Comparison of ENCODE assay signal across 17 cellular contexts in the genomic region with DNA sequence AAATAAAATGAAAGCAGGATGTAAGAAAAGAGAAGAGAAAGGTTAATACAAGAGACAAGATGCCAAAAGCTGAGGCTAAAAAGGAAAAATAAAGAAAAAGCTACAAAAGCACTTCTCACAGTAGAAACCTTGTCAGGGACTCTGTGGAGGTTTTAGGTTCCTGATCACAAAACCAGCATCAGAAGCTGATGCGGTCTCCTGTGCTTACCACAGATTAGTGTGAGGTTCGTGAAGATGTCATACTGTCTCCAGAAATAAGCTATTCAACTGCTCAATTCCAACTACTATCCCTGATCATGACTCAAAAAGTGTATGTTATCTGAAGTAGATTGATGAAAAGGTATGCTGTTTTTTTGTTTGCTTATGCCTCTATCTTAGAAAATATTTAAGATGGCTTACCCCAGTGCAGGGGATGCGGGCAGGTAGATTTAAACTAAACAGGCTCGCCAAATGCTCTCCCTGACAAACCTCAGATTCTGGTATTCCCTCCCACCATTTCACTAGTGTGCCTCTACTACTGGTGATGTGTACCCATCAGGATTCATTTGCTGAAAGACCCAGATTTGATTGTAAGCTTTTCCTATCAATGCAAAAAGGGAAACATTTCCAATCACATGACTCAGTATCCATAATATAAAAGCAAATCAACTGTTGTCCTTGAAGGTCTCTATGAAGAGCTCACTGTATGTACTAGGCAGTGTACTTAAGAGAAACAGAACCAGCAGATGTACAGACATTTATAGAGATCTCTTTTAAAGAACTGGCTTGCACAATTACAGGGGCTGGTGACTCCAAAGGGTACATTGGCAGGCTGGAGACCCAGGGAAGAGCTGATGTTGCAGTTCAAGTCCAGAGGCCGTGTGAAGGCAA.
DNase-seq lines count a peak whose midpoint lies in the region; ATAC-seq, FAIRE-seq and TF ChIP-seq lines count a peak whose summit lies in the region.
"Had no signal": no experiment of that assay in that cellular context is flagged by ENCODE, and none has a peak within 500 bp of the region (broad histone marks: within the 10 kb centered on the region; RNA-seq: fewer than 3 reads in every experiment).

No MANE protein-coding gene starts in this region.

- CTCF ChIA-PET in K562 (lab: Yijun Ruan, JAX; ENCODE audit: low intra/inter-chr PET ratio): no interaction called here

- H3K4me3 ChIP-seq in K562: no peak overlapping the region
- H3K4me3 ChIP-seq: colonic mucosa, gastroesophageal sphincter, SK-N-MC had no signal

- TF ChIP-seq CTCF in K562 (IDR thresholded peaks at IDR 0.05 in 2 of 3, conservative IDR thresholded peaks at IDR 0.05 in 1 of 3; ENCODE audit: insufficient read depth in 2 of 3, low read depth in 1 of 3, low read length in 3 of 3) (no peak), GM20000 (IDR thresholded peaks at IDR 0.05; ENCODE audit: extremely low read depth, missing control alignments) (no peak)

- POLR2A ChIA-PET in K562 (lab: Yijun Ruan, JAX): no interaction called here

- no peak overlapping the region for H2AFZ ChIP-seq in K562 (ENCODE audit: low read depth, low read length)

- H3K4me2 ChIP-seq in K562 (ENCODE audit: insufficient read depth, low read length): no peak overlapping the region

- no peaks in the 10 kb centered on the region for H3K4me1 ChIP-seq in K562 (replicated peaks in 1 of 2; ENCODE audit: control insufficient read depth in 2 of 2, insufficient read depth in 2 of 2, low read length in 2 of 2)
- H3K4me1 ChIP-seq: colonic mucosa had no signal

- no peak overlapping the region for H3K4me3 Mint-ChIP-seq in activated T-cell treated with anti-CD3 and anti-CD28 coated beads, Interleukin-2, amount 50 U/mL, for 4 hours
- H3K4me3 Mint-ChIP-seq: nephron had no signal

- peaks cover 59% of the 10 kb centered on the region for H3K36me3 Mint-ChIP-seq in activated T-cell treated with anti-CD3 and anti-CD28 coated beads, Interleukin-2, amount 50 U/mL, for 4 hours (ENCODE audit: insufficient read depth)

- peaks cover 68% of the 10 kb centered on the region for H3K4me1 Mint-ChIP-seq in activated T-cell treated with anti-CD3 and anti-CD28 coated beads, Interleukin-2, amount 50 U/mL, for 4 hours (ENCODE audit: low read depth)
- H3K4me1 Mint-ChIP-seq: nephron had no signal

- peaks cover 8% of the 10 kb centered on the region for H3K9me3 Mint-ChIP-seq in activated T-cell treated with anti-CD3 and anti-CD28 coated beads, Interleukin-2, amount 50 U/mL, for 4 hours

- H4K20me1 ChIP-seq in K562 (replicated peaks; ENCODE audit: control insufficient read depth, insufficient read depth, low read length): no peaks in the 10 kb centered on the region

- no peak for TF ChIP-seq RAD21 in K562 (CRISPR knock-in tag; conservative IDR thresholded peaks at IDR 0.05 in 1 of 2, IDR thresholded peaks at IDR 0.05 in 1 of 2)

- no peak overlapping the region for H3K9ac ChIP-seq in K562 (ENCODE audit: insufficient read depth in 1 of 2, low read depth in 2 of 2, low read length in 2 of 2)

- H3K79me2 ChIP-seq in K562 (ENCODE audit: control insufficient read depth, insufficient read depth, low read length): no peaks in the 10 kb centered on the region

- FAIRE-seq in K562 (lab: Jason Lieb, UNC): no peak
- FAIRE-seq: endothelial cell of umbilical vein had no signal

- no TSS peak for BruUV-seq in K562 (replicated peaks; lab: Mats Ljungman, UMichigan)

- no peaks in the 10 kb centered on the region for H3K27me3 Mint-ChIP-seq in activated T-cell treated with anti-CD3 and anti-CD28 coated beads, Interleukin-2, amount 50 U/mL, for 4 hours (ENCODE audit: low read depth)

- 0% methylated on average over 5 of the region's 5 CpGs for WGBS in K562 (ENCODE audit: insufficient coverage, low coverage, missing lambda C conversion rate)

- H3K36me3 ChIP-seq in K562 (ENCODE audit: control insufficient read depth, insufficient read depth, low read length): no peaks in the 10 kb centered on the region
- H3K36me3 ChIP-seq: colonic mucosa, gastroesophageal sphincter had no signal

- H3K27me3 ChIP-seq in K562 (ENCODE audit: control insufficient read depth in 2 of 2, insufficient read depth in 2 of 2, low read length in 2 of 2): no peaks in the 10 kb centered on the region
- H3K27me3 ChIP-seq: colonic mucosa, gastroesophageal sphincter had no signal

- TF ChIP-seq POLR2A in K562 (conservative IDR thresholded peaks at IDR 0.05): no peak

- intact Hi-C loops in K562 (cut with micrococcal nuclease): no loop called here

- DNase-seq in activated T-cell treated with anti-CD3 and anti-CD28 coated beads, Interleukin-2, amount 50 U/mL, for 4 hours: no peak
- no peak for DNase-seq in activated T-cell treated with anti-CD3 and anti-CD28 coated beads, Interleukin-2, amount 50 U/mL, for 48 hours
- DNase-seq in MV-4-11 (lab: John Stamatoyannopoulos, UW) (peak; percentile 70), K562 (ENCODE audit: extremely low read depth in 1 of 4, low spot score in 3 of 4) (no peak), pons (ENCODE audit: low spot score) (peak; percentile 29), GM20000 (ENCODE audit: low spot score) (no peak), SW 1271 (lab: John Stamatoyannopoulos, UW) (no peak)
- DNase-seq: colonic mucosa; COR-L47; NCI-H2107; NCI-H526; stimulated activated CD4-positive, alpha-beta T cell treated with anti-CD3 and anti-CD28 coated beads, Interleukin-15, amount 100 ng/mL, for 24 hours had no signal

- H3K9me1 ChIP-seq in K562 (ENCODE audit: control insufficient read depth, insufficient read depth, low read length): no peaks in the 10 kb centered on the region

- peak; percentile 77 to 82 for ATAC-seq in activated T-cell treated with anti-CD3 and anti-CD28 coated beads, Interleukin-2, amount 50 U/mL, for 4 hours
- ATAC-seq in K562 (no peak), GM18909 (IDR thresholded peaks at IDR 0.05; ENCODE audit: poor library complexity, unreplicated experiment) (no peak)
- ATAC-seq: gastroesophageal sphincter had no signal

- H3K27ac ChIP-seq in K562 (ENCODE audit: extremely low read depth, low read depth, low read length): no peak overlapping the region
- H3K27ac ChIP-seq: colonic mucosa, gastroesophageal sphincter, SK-N-MC had no signal

- in situ Hi-C loops in K562 (cut with MboI): no loop called here

- no peaks in the 10 kb centered on the region for H3K9me3 ChIP-seq in K562 (replicated peaks; ENCODE audit: control insufficient read depth, insufficient read depth, low read depth, low read length)
- H3K9me3 ChIP-seq: colonic mucosa, gastroesophageal sphincter had no signal

- no peak for TF ChIP-seq EP300 in K562 (IDR thresholded peaks at IDR 0.05; ENCODE audit: low read length)

TF ChIP-seq in K562, 482 proteins besides CTCF, POLR2A, EP300 and RAD21:
- TF ChIP-seq, protein P1, sequence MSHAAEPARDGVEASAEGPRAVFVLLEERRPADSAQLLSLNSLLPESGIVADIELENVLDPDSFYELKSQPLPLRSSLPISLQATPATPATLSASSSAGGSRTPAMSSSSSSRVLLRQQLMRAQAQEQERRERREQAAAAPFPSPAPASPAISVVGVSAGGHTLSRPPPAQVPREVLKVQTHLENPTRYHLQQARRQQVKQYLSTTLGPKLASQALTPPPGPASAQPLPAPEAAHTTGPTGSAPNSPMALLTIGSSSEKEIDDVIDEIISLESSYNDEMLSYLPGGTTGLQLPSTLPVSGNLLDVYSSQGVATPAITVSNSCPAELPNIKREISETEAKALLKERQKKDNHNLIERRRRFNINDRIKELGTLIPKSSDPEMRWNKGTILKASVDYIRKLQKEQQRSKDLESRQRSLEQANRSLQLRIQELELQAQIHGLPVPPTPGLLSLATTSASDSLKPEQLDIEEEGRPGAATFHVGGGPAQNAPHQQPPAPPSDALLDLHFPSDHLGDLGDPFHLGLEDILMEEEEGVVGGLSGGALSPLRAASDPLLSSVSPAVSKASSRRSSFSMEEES (CRISPR knock-in tag; IDR thresholded peaks at IDR 0.05): 0 out of 2 replicates have a peak, but pooled peaks have one; percentile 1
- no peak for TF ChIP-seq TEAD4 (IDR thresholded peaks at IDR 0.05; ENCODE audit: low read length)
- no peak for TF ChIP-seq TEAD4 (CRISPR knock-in tag; IDR thresholded peaks at IDR 0.05; ENCODE audit: borderline replicate concordance)

Comparison
In these comparisons a context has a peak if more than half of its experiments do, and no peak if none do; other contexts are left out.
1. ATAC-seq: peak in activated T-cell treated with anti-CD3 and anti-CD28 coated beads, Interleukin-2, amount 50 U/mL, for 4 hours (2 of 2); none in K562 (single experiment) and GM18909 (single experiment).
2. DNase-seq: peak in MV-4-11 (single experiment) and pons (single experiment); none in activated T-cell treated with anti-CD3 and anti-CD28 coated beads, Interleukin-2, amount 50 U/mL, for 4 hours (single experiment), activated T-cell treated with anti-CD3 and anti-CD28 coated beads, Interleukin-2, amount 50 U/mL, for 48 hours (0 of 2), K562 (0 of 4), GM20000 (single experiment) and SW 1271 (0 of 2).